8 cellular contexts compared by ENCODE assay signal in genomic region chr15:52179278-52180195, GRCh38. TPM values are rescaled to one million over a fixed set of nuclear protein-coding genes. Genes with fewer than 3 reads are reported as not detected.
A peak's percentile ranks its signal among the peaks of the same experiment; 100 is the strongest.
DNase-seq lines count a peak whose midpoint lies in the region; ATAC-seq and TF ChIP-seq lines count a peak whose summit lies in the region.

No MANE protein-coding gene starts in this region.

- H3K27ac Mint-ChIP-seq in CD4-positive, CD25-positive, alpha-beta regulatory T cell = peak overlapping the region; percentile 96 to 98 (median 97)
- peak overlapping the region; percentile 91 for H3K27ac Mint-ChIP-seq in activated CD4-positive, alpha-beta memory T cell treated with anti-CD3 and anti-CD28 coated beads, Interleukin-2, amount 10 ng/mL, durations not matched to agents 7 days and 5 days

- H3K9me3 Mint-ChIP-seq in CD4-positive, CD25-positive, alpha-beta regulatory T cell = no peaks in the 10 kb centered on the region
- H3K9me3 Mint-ChIP-seq in activated CD4-positive, alpha-beta memory T cell treated with anti-CD3 and anti-CD28 coated beads, Interleukin-2, amount 10 ng/mL, durations not matched to agents 7 days and 5 days = no peaks in the 10 kb centered on the region

- DNase-seq in CD4-positive, CD25-positive, alpha-beta regulatory T cell = peak; percentile 82 to 95 (median 90)
- DNase-seq in NCI-H69 (lab: John Stamatoyannopoulos, UW) (peak; percentile 90), lower lobe of right lung (peak; percentile 89)
- DNase-seq in activated CD4-positive, alpha-beta memory T cell treated with anti-CD3 and anti-CD28 coated beads, Interleukin-2, amount 10 ng/mL, durations not matched to agents 7 days and 5 days = peak; percentile 91
- DNase-seq in stimulated activated CD4-positive, alpha-beta T cell treated with anti-CD3 and anti-CD28 coated beads, TNF-alpha, amount 100 ng/mL, for 24 hours (ENCODE audit: low read depth in 3 of 3) = peak; percentile 70 to 88 (median 76)

- intact Hi-C loops in lower lobe of right lung (cut with DNase I) = no loop called here

- peaks cover 28% of the 10 kb centered on the region for H3K4me1 ChIP-seq in CD4-positive, CD25-positive, alpha-beta regulatory T cell (ENCODE audit: control insufficient read depth, insufficient read depth, low read length, poor library complexity, severe bottlenecking)
- H3K4me1 ChIP-seq in duodenal mucosa (ENCODE audit: control insufficient read depth in 1 of 2, insufficient read depth in 2 of 2, low read length in 2 of 2) (peaks cover 12 to 18% of the 10 kb centered on the region in 2 donors), lower lobe of right lung (peaks cover 17% of the 10 kb centered on the region)

- peaks cover 5 to 59% (median 33%) of the 10 kb centered on the region in 4 donors for H3K4me1 Mint-ChIP-seq in CD4-positive, CD25-positive, alpha-beta regulatory T cell
- H3K4me1 Mint-ChIP-seq in activated CD4-positive, alpha-beta memory T cell treated with anti-CD3 and anti-CD28 coated beads, Interleukin-2, amount 10 ng/mL, durations not matched to agents 7 days and 5 days = peaks cover 37% of the 10 kb centered on the region

- H3K4me3 ChIP-seq in CD4-positive, CD25-positive, alpha-beta regulatory T cell (ENCODE audit: low read depth, low read length) = peak overlapping the region; percentile 97
- peak overlapping the region; percentile 79 to 86 for H3K4me3 ChIP-seq in duodenal mucosa (ENCODE audit: low read depth in 1 of 2, low read length in 2 of 2)
- peak overlapping the region; percentile 77 for H3K4me3 ChIP-seq in lower lobe of right lung

- H3K27ac ChIP-seq in CD4-positive, CD25-positive, alpha-beta regulatory T cell (ENCODE audit: insufficient read depth, low read length, poor library complexity, severe bottlenecking) = peak overlapping the region; percentile 94
- H3K27ac ChIP-seq in duodenal mucosa (ENCODE audit: low read depth, low read length) = peak overlapping the region; percentile 80
- peak overlapping the region; percentile 89 for H3K27ac ChIP-seq in lower lobe of right lung

- H3K9me3 ChIP-seq in CD4-positive, CD25-positive, alpha-beta regulatory T cell (ENCODE audit: control insufficient read depth in 2 of 2, low read length in 2 of 2) = no peaks in the 10 kb centered on the region
- H3K9me3 ChIP-seq in duodenal mucosa (ENCODE audit: control insufficient read depth in 1 of 2, low read length in 2 of 2) = no peaks in the 10 kb centered on the region
- H3K9me3 ChIP-seq in lower lobe of right lung = no peaks in the 10 kb centered on the region

- peak overlapping the region; percentile 90 to 99 (median 94) for H3K4me3 Mint-ChIP-seq in CD4-positive, CD25-positive, alpha-beta regulatory T cell
- H3K4me3 Mint-ChIP-seq in activated CD4-positive, alpha-beta memory T cell treated with anti-CD3 and anti-CD28 coated beads, Interleukin-2, amount 10 ng/mL, durations not matched to agents 7 days and 5 days = peak overlapping the region; percentile 89

- H3K9ac ChIP-seq in duodenal mucosa (ENCODE audit: low read depth in 1 of 2, low read length in 2 of 2) = peak overlapping the region; percentile 75 to 78

- POLR2A ChIA-PET in activated CD4-positive, alpha-beta memory T cell treated with anti-CD3 and anti-CD28 coated beads, Interleukin-2, amount 10 ng/mL, durations not matched to agents 7 days and 5 days (lab: Charles Lee) = interaction anchor here (0.8 to 3.7 kb wide), 31 partner anchors 9 to 500 kb away, joined by 3 to 31 read pairs (median 5); partner anchors contain the start of genes ATOSA, GNB5, LEO1 and MAPK6

- H3K36me3 Mint-ChIP-seq in CD4-positive, CD25-positive, alpha-beta regulatory T cell = peaks cover 8% of the 10 kb centered on the region
- H3K36me3 Mint-ChIP-seq in activated CD4-positive, alpha-beta memory T cell treated with anti-CD3 and anti-CD28 coated beads, Interleukin-2, amount 10 ng/mL, durations not matched to agents 7 days and 5 days (ENCODE audit: low read depth) = peaks cover 9% of the 10 kb centered on the region

- CTCF ChIA-PET in activated CD4-positive, alpha-beta memory T cell treated with anti-CD3 and anti-CD28 coated beads, Interleukin-2, amount 10 ng/mL, durations not matched to agents 7 days and 5 days (lab: Charles Lee) = interaction anchor here (0.6 to 3.2 kb wide), 21 partner anchors 8 to 318 kb away, joined by 3 to 24 read pairs (median 4); partner anchors contain the start of gene LEO1

- peaks cover 11% of the 10 kb centered on the region for H3K36me3 ChIP-seq in CD4-positive, CD25-positive, alpha-beta regulatory T cell (ENCODE audit: control insufficient read depth, insufficient read depth, low read length)
- H3K36me3 ChIP-seq in duodenal mucosa (ENCODE audit: control insufficient read depth in 1 of 2, insufficient read depth in 2 of 2, low read length in 2 of 2) (no peaks in the 10 kb centered on the region), lower lobe of right lung (no peaks in the 10 kb centered on the region)

- H3K27me3 ChIP-seq in CD4-positive, CD25-positive, alpha-beta regulatory T cell (ENCODE audit: control insufficient read depth, insufficient read depth, low read length) = no peaks in the 10 kb centered on the region
- H3K27me3 ChIP-seq in duodenal mucosa (ENCODE audit: control insufficient read depth in 1 of 2, insufficient read depth in 2 of 2, low read length in 2 of 2) (no peaks in the 10 kb centered on the region), lower lobe of right lung (ENCODE audit: low read depth) (no peaks in the 10 kb centered on the region)

- H3K27me3 Mint-ChIP-seq in CD4-positive, CD25-positive, alpha-beta regulatory T cell = no peaks in the 10 kb centered on the region
- H3K27me3 Mint-ChIP-seq in activated CD4-positive, alpha-beta memory T cell treated with anti-CD3 and anti-CD28 coated beads, Interleukin-2, amount 10 ng/mL, durations not matched to agents 7 days and 5 days = no peaks in the 10 kb centered on the region

- TF ChIP-seq CTCF in lower lobe of right lung (IDR thresholded peaks at IDR 0.05) = no peak

- ATAC-seq in CD4-positive, CD25-positive, alpha-beta regulatory T cell (ENCODE audit: low read depth in 2 of 2) = peak; percentile 87 to 89
- ATAC-seq in GM19328 (IDR thresholded peaks at IDR 0.05; ENCODE audit: unreplicated experiment) (peak; percentile 75), HG03460 (IDR thresholded peaks at IDR 0.05; ENCODE audit: unreplicated experiment) (peak; percentile 81), lower lobe of right lung (peak; percentile 92 to 95)

RNA-seq across cellular contexts. Expression of gene GNB5, which starts 11.7 kb away (rescaled TPM):
- total RNA-seq in CD4-positive, CD25-positive, alpha-beta regulatory T cell = 87.6 TPM
- polyA plus RNA-seq in CD4-positive, CD25-positive, alpha-beta regulatory T cell = 10 to 100 TPM; 64.3 to 66.5 (median 65.3) TPM
- 10 to 100 TPM; 35.4 to 35.5 TPM for total RNA-seq in activated CD4-positive, alpha-beta memory T cell treated with anti-CD3 and anti-CD28 coated beads, Interleukin-2, amount 10 ng/mL, durations not matched to agents 7 days and 5 days
- total RNA-seq in lower lobe of right lung = 14.1 TPM

Comparison
In these comparisons a context has a peak if more than half of its experiments do, and no peak if none do; other contexts are left out.
1. Peak in every context shown above with its lines: DNase-seq, ATAC-seq, H3K4me3 ChIP-seq and H3K27ac ChIP-seq.